In genomic region chr7:118149394-118149793, GRCh38 we compare ENCODE assay signal across 26 cellular contexts.
"Had no signal": no experiment of that assay in that cellular context is flagged by ENCODE, and none has a peak within 500 bp of the region (broad histone marks: within the 10 kb centered on the region; RNA-seq: fewer than 3 reads in every experiment).

No MANE protein-coding gene starts in this region.

- H3K27ac ChIP-seq: neural progenitor cell, ovary, parathyroid adenoma, psoas muscle, skin epidermis, spleen, thoracic aorta, thyroid gland, tibial nerve, upper lobe of left lung, vagina had no signal

- H3K79me2 ChIP-seq: parathyroid adenoma had no signal

- ATAC-seq: natural killer cell; psoas muscle; right cardiac atrium; sciatic nerve; stimulated activated naive CD8-positive, alpha-beta T cell treated with anti-CD3 and anti-CD28 coated beads, Interleukin-15, amount 100 ng/mL, for 72 hours; stimulated activated naive CD8-positive, alpha-beta T cell treated with anti-CD3 and anti-CD28 coated beads, Interleukin-15, Interleukin-2, amounts not matched to agents 100 U/mL and 50 U/mL, for 24 hours had no signal

- H3K4me2 ChIP-seq: neural progenitor cell, smooth muscle cell had no signal

- DNase-seq: natural killer cell; occipital lobe; ovary; posterior cingulate gyrus; psoas muscle; right cardiac atrium; spleen; stimulated activated CD4-positive, alpha-beta T cell treated with anti-CD3 and anti-CD28 coated beads, Interleukin-12 subunit alpha, Interleukin-12 subunit beta, amount 100 ng/mL, for 4 hours; stimulated activated CD4-positive, alpha-beta T cell treated with anti-CD3 and anti-CD28 coated beads, Interleukin-1b, Interleukin-23, amount 100 ng/mL, for 48 hours; stimulated activated CD4-positive, alpha-beta T cell treated with anti-CD3 and anti-CD28 coated beads, Interleukin-4, amount 100 ng/mL, for 1 hour; stimulated activated CD4-positive, alpha-beta T cell treated with anti-CD3 and anti-CD28 coated beads, Interleukin-4, amount 100 ng/mL, for 4 hours; stimulated activated CD8-positive, alpha-beta memory T cell treated with anti-CD3 and anti-CD28 coated beads, Interleukin-4, amount 100 ng/mL, for 48 hours; stimulated activated naive CD8-positive, alpha-beta T cell treated with anti-CD3 and anti-CD28 coated beads, Interleukin-15, amount 100 ng/mL, for 72 hours; stimulated activated naive CD8-positive, alpha-beta T cell treated with anti-CD3 and anti-CD28 coated beads, Interleukin-15, Interleukin-2, amounts not matched to agents 100 U/mL and 50 U/mL, for 24 hours; thyroid gland; trophoblast cell; upper lobe of left lung had no signal

- FAIRE-seq: urothelium cell line had no signal

- H3K9me3 ChIP-seq: ovary, psoas muscle, spleen, thoracic aorta, thyroid gland, tibial nerve, upper lobe of left lung, vagina had no signal

- H2AFZ ChIP-seq: neural progenitor cell, parathyroid adenoma had no signal

- H3K36me3 ChIP-seq: neural progenitor cell, ovary, spleen, thoracic aorta, thyroid gland, tibial nerve, upper lobe of left lung, vagina had no signal

- H3K4me1 ChIP-seq: parathyroid adenoma, psoas muscle, spleen, thyroid gland, tibial nerve, upper lobe of left lung, vagina had no signal

- H3K27me3 ChIP-seq: neural progenitor cell, ovary, spleen, thyroid gland, tibial nerve, upper lobe of left lung, vagina had no signal

- H3K4me3 ChIP-seq: neural progenitor cell, ovary, psoas muscle, skin epidermis, smooth muscle cell, spleen, thoracic aorta, thyroid gland, tibial nerve, upper lobe of left lung, vagina had no signal

- H3K9ac ChIP-seq: neural progenitor cell, parathyroid adenoma had no signal
